ENCODE assay signal across 20 cellular contexts in genomic region chr1:78223417-78224215, GRCh38.
DNase-seq lines count a peak whose midpoint lies in the region; ATAC-seq and TF ChIP-seq lines count a peak whose summit lies in the region.
"Had no signal": no experiment of that assay in that cellular context is flagged by ENCODE, and none has a peak within 500 bp of the region (broad histone marks: within the 10 kb centered on the region; RNA-seq: fewer than 3 reads in every experiment).

No MANE protein-coding gene starts in this region.

- WGBS in GM23248 (ENCODE audit: low coverage in 1 of 2, low lambda C conversion rate in 2 of 2, missing lambda C conversion rate in 2 of 2), 2 experiments, result 87 to 92% methylated on average over 6 of the region's 6 CpGs
- 19 to 30% methylated on average over 6 of the region's 6 CpGs for WGBS in body of pancreas, 2 donors

- H3K4me1 Mint-ChIP-seq in T-cell, result no peaks in the 10 kb centered on the region
- H3K4me1 Mint-ChIP-seq: activated CD4-positive, alpha-beta memory T cell treated with anti-CD3 and anti-CD28 coated beads, Interleukin-2, amount 10 ng/mL, durations not matched to agents 7 days and 5 days; activated naive CD8-positive, alpha-beta T cell treated with anti-CD3 and anti-CD28 coated beads, Interleukin-2, amount 50 U/mL, for 24 hours had no signal

- no peaks in the 10 kb centered on the region for H3K9me3 ChIP-seq in GM23248 (ENCODE audit: low read depth)
- H3K9me3 ChIP-seq in body of pancreas, result no peaks in the 10 kb centered on the region
- peaks cover 6% of the 10 kb centered on the region for H3K9me3 ChIP-seq in skeletal muscle satellite cell (replicated peaks; ENCODE audit: low read length)
- H3K9me3 ChIP-seq: colonic mucosa, prostate gland had no signal

- no peaks in the 10 kb centered on the region for H3K9me2 ChIP-seq in GM23248 (ENCODE audit: insufficient read depth)

- H4K20me1 ChIP-seq in GM23248 (ENCODE audit: insufficient read depth), result no peaks in the 10 kb centered on the region
- H4K20me1 ChIP-seq: BLaER1 treated with 17β-estradiol and CSF1 and Interleukin-3, amounts not matched to agents 10 nM and 100 nM had no signal

- POLR2A ChIA-PET in T-cell (lab: Charles Lee), result no interaction called here

- CTCF ChIA-PET in T-cell (lab: Charles Lee), result no interaction called here

- no peak overlapping the region for H3K4me3 ChIP-seq in GM23248
- H3K4me3 ChIP-seq in body of pancreas, result no peak overlapping the region
- H3K4me3 ChIP-seq in kidney epithelial cell (ENCODE audit: low read depth, low read length), result no peak overlapping the region
- peak overlapping the region; percentile 41 for H3K4me3 ChIP-seq in skeletal muscle satellite cell (ENCODE audit: low read length)
- H3K4me3 ChIP-seq: BLaER1 treated with 17β-estradiol and CSF1 and Interleukin-3, amounts not matched to agents 10 nM and 100 nM; colonic mucosa; prostate gland had no signal

- H3K4me2 ChIP-seq in GM23248 (ENCODE audit: unreplicated experiment) (no peak overlapping the region), skeletal muscle satellite cell (ENCODE audit: low read length) (peak overlapping the region; percentile 59)
- H3K4me2 ChIP-seq: BLaER1 treated with 17β-estradiol and CSF1 and Interleukin-3, amounts not matched to agents 10 nM and 100 nM had no signal

- H3K36me3 ChIP-seq in GM23248 (ENCODE audit: low read depth), result no peaks in the 10 kb centered on the region
- no peaks in the 10 kb centered on the region for H3K36me3 ChIP-seq in body of pancreas (replicated peaks in 1 of 2; ENCODE audit: insufficient read depth in 1 of 2, low read depth in 2 of 2)
- no peaks in the 10 kb centered on the region for H3K36me3 ChIP-seq in kidney epithelial cell (ENCODE audit: control insufficient read depth, insufficient read depth, low read length)
- H3K36me3 ChIP-seq in skeletal muscle satellite cell (ENCODE audit: insufficient read depth, low read length), result no peaks in the 10 kb centered on the region
- H3K36me3 ChIP-seq: BLaER1 treated with 17β-estradiol and CSF1 and Interleukin-3, amounts not matched to agents 10 nM and 100 nM; colonic mucosa; prostate gland had no signal

- TF ChIP-seq CTCF in body of pancreas (IDR thresholded peaks at IDR 0.05), result no peak
- TF ChIP-seq CTCF in kidney epithelial cell (IDR thresholded peaks at IDR 0.05; ENCODE audit: insufficient read depth, low read length, poor library complexity, severe bottlenecking), result no peak

- H3K27me3 ChIP-seq in GM23248 (replicated peaks; ENCODE audit: insufficient read depth), result no peaks in the 10 kb centered on the region
- no peaks in the 10 kb centered on the region for H3K27me3 ChIP-seq in body of pancreas
- H3K27me3 ChIP-seq in kidney epithelial cell (ENCODE audit: control insufficient read depth, insufficient read depth, low read length), result no peaks in the 10 kb centered on the region
- no peaks in the 10 kb centered on the region for H3K27me3 ChIP-seq in skeletal muscle satellite cell (ENCODE audit: control insufficient read depth, insufficient read depth, low read length)
- H3K27me3 ChIP-seq: BLaER1 treated with 17β-estradiol and CSF1 and Interleukin-3, amounts not matched to agents 10 nM and 100 nM; colonic mucosa had no signal

- no peaks in the 10 kb centered on the region for H3K79me2 ChIP-seq in GM23248 (ENCODE audit: insufficient read depth)

- intact Hi-C loops in body of pancreas (cut with DNase I), result no loop called here

- ATAC-seq in body of pancreas (peak; percentile 88), T-cell (replicated peaks in 1 of 4) (no peak), HG02870 (IDR thresholded peaks at IDR 0.05; ENCODE audit: unreplicated experiment) (no peak)
- ATAC-seq: activated naive CD8-positive, alpha-beta T cell treated with anti-CD3 and anti-CD28 coated beads, Interleukin-2, amount 50 U/mL, for 24 hours; SK-N-SH treated with all-trans-retinoic acid at 6 μM for 48 hours had no signal

- in situ Hi-C loops in GM23248 (cut with MboI), result no loop called here

- DNase-seq in GM23248 (peak; percentile 78), body of pancreas (peak in 3 of 4 donors; percentile 52 to 73 (median 55)), kidney epithelial cell (ENCODE audit: low read depth) (peak; percentile 34), T-cell (no peak), substantia nigra (lab: John Stamatoyannopoulos, UW) (no peak)
- DNase-seq in activated effector memory CD4-positive, alpha-beta T cell treated with Interleukin-2 at 50 U/mL for 16 hours, result no peak
- DNase-seq: activated CD4-positive, alpha-beta memory T cell treated with anti-CD3 and anti-CD28 coated beads, Interleukin-2, amount 10 ng/mL, durations not matched to agents 7 days and 5 days; activated naive CD8-positive, alpha-beta T cell treated with anti-CD3 and anti-CD28 coated beads, Interleukin-2, amount 50 U/mL, for 24 hours; colonic mucosa; hippocampal formation; Karpas-422; left cardiac atrium; NCI-H146; NCI-H524 had no signal

- peaks cover 0 to 3% (median 0%) of the 10 kb centered on the region in 3 donors for H3K9me3 Mint-ChIP-seq in T-cell
- H3K9me3 Mint-ChIP-seq: activated CD4-positive, alpha-beta memory T cell treated with anti-CD3 and anti-CD28 coated beads, Interleukin-2, amount 10 ng/mL, durations not matched to agents 7 days and 5 days; activated naive CD8-positive, alpha-beta T cell treated with anti-CD3 and anti-CD28 coated beads, Interleukin-2, amount 50 U/mL, for 24 hours; activated T-helper 1 cell treated with anti-CD3 and anti-CD28 coated beads, Interleukin-12 subunit alpha, Interleukin-12 subunit beta, Interleukin-2, Interleukin-4 antibody, amounts not matched to agents 30 ng/mL and 10 ng/mL and 1 ng/mL, durations not matched to agents 14 hours and 24 hours and 36 hours had no signal

- peaks cover 3 to 4% of the 10 kb centered on the region in 2 donors for H3K27me3 Mint-ChIP-seq in T-cell

- no peaks in the 10 kb centered on the region for H3F3A ChIP-seq in GM23248 (ENCODE audit: insufficient read depth)

- TF ChIP-seq POLR2A in body of pancreas (IDR thresholded peaks at IDR 0.05), result no peak

- H3K4me1 ChIP-seq in GM23248 (ENCODE audit: insufficient read depth) (peaks cover 15% of the 10 kb centered on the region), body of pancreas (peaks cover 51% of the 10 kb centered on the region), skeletal muscle satellite cell (ENCODE audit: control insufficient read depth, insufficient read depth, low read length) (peaks cover 18% of the 10 kb centered on the region)
- H3K4me1 ChIP-seq: BLaER1 treated with 17β-estradiol and CSF1 and Interleukin-3, amounts not matched to agents 10 nM and 100 nM; prostate gland had no signal

- H3K9ac ChIP-seq in GM23248, result no peak overlapping the region
- H3K9ac ChIP-seq in skeletal muscle satellite cell (ENCODE audit: low read depth, low read length), result no peak overlapping the region
- H3K9ac ChIP-seq: BLaER1 treated with 17β-estradiol and CSF1 and Interleukin-3, amounts not matched to agents 10 nM and 100 nM had no signal

- H3K4me3 Mint-ChIP-seq in T-cell, result no peak overlapping the region
- H3K4me3 Mint-ChIP-seq: activated CD4-positive, alpha-beta memory T cell treated with anti-CD3 and anti-CD28 coated beads, Interleukin-2, amount 10 ng/mL, durations not matched to agents 7 days and 5 days; activated naive CD8-positive, alpha-beta T cell treated with anti-CD3 and anti-CD28 coated beads, Interleukin-2, amount 50 U/mL, for 24 hours; activated T-helper 1 cell treated with anti-CD3 and anti-CD28 coated beads, Interleukin-12 subunit alpha, Interleukin-12 subunit beta, Interleukin-2, Interleukin-4 antibody, amounts not matched to agents 30 ng/mL and 10 ng/mL and 1 ng/mL, durations not matched to agents 14 hours and 24 hours and 36 hours had no signal

- H3K27ac ChIP-seq in GM23248, result no peak overlapping the region
- H3K27ac ChIP-seq in body of pancreas, result peak overlapping the region; percentile 58 to 83 (median 78)
- H3K27ac ChIP-seq in substantia nigra (ENCODE audit: low read depth, low read length, poor library complexity, severe bottlenecking), result no peak overlapping the region
- H3K27ac ChIP-seq: BLaER1 treated with 17β-estradiol and CSF1 and Interleukin-3, amounts not matched to agents 10 nM and 100 nM; colonic mucosa; prostate gland had no signal

- H3K36me3 Mint-ChIP-seq in T-cell, result no peaks in the 10 kb centered on the region

- H3K27ac Mint-ChIP-seq in T-cell, result no peak overlapping the region
- H3K27ac Mint-ChIP-seq: activated CD4-positive, alpha-beta memory T cell treated with anti-CD3 and anti-CD28 coated beads, Interleukin-2, amount 10 ng/mL, durations not matched to agents 7 days and 5 days; activated naive CD8-positive, alpha-beta T cell treated with anti-CD3 and anti-CD28 coated beads, Interleukin-2, amount 50 U/mL, for 24 hours; activated T-helper 1 cell treated with anti-CD3 and anti-CD28 coated beads, Interleukin-12 subunit alpha, Interleukin-12 subunit beta, Interleukin-2, Interleukin-4 antibody, amounts not matched to agents 30 ng/mL and 10 ng/mL and 1 ng/mL, durations not matched to agents 14 hours and 24 hours and 36 hours had no signal

- no peak overlapping the region for H2AFZ ChIP-seq in GM23248

Comparison
In these comparisons a context has a peak if more than half of its experiments do, and no peak if none do; other contexts are left out.
1. DNase-seq: peak in GM23248 (single experiment), body of pancreas (3 of 4) and kidney epithelial cell (single experiment); none in T-cell (0 of 34), activated effector memory CD4-positive, alpha-beta T cell treated with Interleukin-2 at 50 U/mL for 16 hours (single experiment) and substantia nigra (0 of 49).
2. H3K27ac ChIP-seq: peak in body of pancreas (4 of 4); none in GM23248 (single experiment) and substantia nigra (single experiment).